Comparison of ENCODE assay signal across 12 cellular contexts in the genomic region with DNA sequence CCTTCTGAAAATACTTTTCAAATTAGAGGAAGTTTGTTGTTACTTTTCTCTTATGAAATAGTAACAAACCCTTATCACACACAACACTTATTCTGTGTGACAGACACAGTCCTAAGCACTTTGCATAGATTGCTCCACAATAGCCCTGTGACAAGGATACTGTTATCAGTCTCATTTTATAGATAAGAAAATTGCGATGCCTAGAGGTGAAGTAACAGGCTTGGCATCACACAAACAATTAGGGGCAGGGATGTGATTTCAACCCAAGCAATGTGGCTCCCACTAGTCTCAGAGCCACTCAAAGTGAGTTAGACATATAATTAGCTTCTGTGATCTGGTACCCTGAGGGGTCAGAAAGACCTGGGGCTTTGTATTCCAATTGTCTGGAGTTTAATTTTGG.
DNase-seq lines count a peak whose midpoint lies in the region; TF ChIP-seq lines count a peak whose summit lies in the region.
"Had no signal": no experiment of that assay in that cellular context is flagged by ENCODE, and none has a peak within 500 bp of the region (broad histone marks: within the 10 kb centered on the region; RNA-seq: fewer than 3 reads in every experiment).

No MANE protein-coding gene starts in this region.

- H3K9me3 ChIP-seq in cardiac muscle cell (ENCODE audit: low read depth) (no peaks in the 10 kb centered on the region), left ventricle myocardium inferior (replicated peaks) (no peaks in the 10 kb centered on the region)
- H3K9me3 ChIP-seq: A549, Caco-2, HAP-1 had no signal

- intact Hi-C loops in left ventricle myocardium inferior (cut with micrococcal nuclease): no loop called here

- H3K27me3 ChIP-seq in cardiac muscle cell (no peaks in the 10 kb centered on the region), left ventricle myocardium inferior (ENCODE audit: low read depth) (no peaks in the 10 kb centered on the region)

- H3K4me3 ChIP-seq in cardiac muscle cell (no peak overlapping the region), left ventricle myocardium inferior (no peak overlapping the region)
- H3K4me3 ChIP-seq: A549, HAP-1 had no signal

- DNase-seq in cardiac muscle cell (ENCODE audit: low read depth in 1 of 2, low spot score in 1 of 2) (no peak), left ventricle myocardium inferior (no peak), OCI-M1 (lab: John Stamatoyannopoulos, UW) (peak; percentile 66), islet precursor cell (peak; percentile 65), NCI-H2107 treated with DMSO at 0.1 percent for 48 hours (lab: John Stamatoyannopoulos, UW; ENCODE audit: unreplicated experiment) (no peak), SIG-M5 (lab: John Stamatoyannopoulos, UW) (no peak)
- DNase-seq: Caco-2; CD8-positive, alpha-beta memory T cell; DND-41; GDM1 had no signal

- H3K4me1 ChIP-seq in cardiac muscle cell (ENCODE audit: low read depth) (peaks cover 60% of the 10 kb centered on the region), left ventricle myocardium inferior (peaks cover 13% of the 10 kb centered on the region)
- H3K4me1 ChIP-seq: A549, Caco-2, HAP-1 had no signal

- H3K36me3 ChIP-seq in cardiac muscle cell (no peaks in the 10 kb centered on the region), left ventricle myocardium inferior (no peaks in the 10 kb centered on the region)
- H3K36me3 ChIP-seq: HAP-1 had no signal

- TF ChIP-seq CTCF in cardiac muscle cell (IDR thresholded peaks at IDR 0.05; ENCODE audit: low read depth, low read length): no peak
- TF ChIP-seq CTCF in left ventricle myocardium inferior (IDR thresholded peaks at IDR 0.05; ENCODE audit: borderline replicate concordance): no peak

- H3K27ac ChIP-seq in cardiac muscle cell (peak overlapping the region; percentile 53), left ventricle myocardium inferior (replicated peaks) (no peak overlapping the region)
- H3K27ac ChIP-seq: A549 had no signal

Comparison
In these comparisons a context has a peak if more than half of its experiments do, and no peak if none do; other contexts are left out.
1. DNase-seq: peak in OCI-M1 (single experiment) and islet precursor cell (single experiment); none in cardiac muscle cell (0 of 2), left ventricle myocardium inferior (single experiment), NCI-H2107 treated with DMSO at 0.1 percent for 48 hours (single experiment) and SIG-M5 (single experiment).